Comparison of ENCODE assay signal across 10 cellular contexts in genomic region chr15:44102675-44103254, GRCh38.
DNase-seq lines count a peak whose midpoint lies in the region; ATAC-seq and TF ChIP-seq lines count a peak whose summit lies in the region.
"Had no signal": no experiment of that assay in that cellular context is flagged by ENCODE, and none has a peak within 500 bp of the region (broad histone marks: within the 10 kb centered on the region; RNA-seq: fewer than 3 reads in every experiment).

No MANE protein-coding gene starts in this region.

- no peak for TF ChIP-seq CTCF in right atrium auricular region (IDR thresholded peaks at IDR 0.05)
- no peak for TF ChIP-seq CTCF in MCF 10A (IDR thresholded peaks at IDR 0.05; ENCODE audit: unreplicated experiment)

- no peak for DNase-seq in Right ventricle myocardium superior
- no peak for DNase-seq in right atrium auricular region (ENCODE audit: low spot score)
- DNase-seq in MCF 10A (ENCODE audit: unreplicated experiment), result peak; percentile 77
- DNase-seq in kidney glomerular epithelial cell (lab: John Stamatoyannopoulos, UW), result peak; percentile 100
- no peak for DNase-seq in NCI-H2107 (lab: John Stamatoyannopoulos, UW)
- no peak for DNase-seq in NCI-H128 (lab: John Stamatoyannopoulos, UW; ENCODE audit: unreplicated experiment)
- no peak for DNase-seq in stimulated activated CD4-positive, alpha-beta T cell treated with anti-CD3 and anti-CD28 coated beads, Interleukin-1b, Interleukin-23, amount 100 ng/mL, for 48 hours
- no peak for DNase-seq in NCI-H2107 treated with DMSO at 0.1 percent for 48 hours (lab: John Stamatoyannopoulos, UW; ENCODE audit: unreplicated experiment)
- DNase-seq: CD4-positive, CD25-positive, alpha-beta regulatory T cell; erythroblast had no signal

- peaks cover 27% of the 10 kb centered on the region for H3K4me1 Mint-ChIP-seq in MCF 10A (ENCODE audit: insufficient read depth, unreplicated experiment)
- H3K4me1 Mint-ChIP-seq: CD4-positive, CD25-positive, alpha-beta regulatory T cell had no signal

- H3K4me1 ChIP-seq in right atrium auricular region, result peaks cover 0 to 14% of the 10 kb centered on the region in 2 donors

- H3K27me3 ChIP-seq in right atrium auricular region, result no peaks in the 10 kb centered on the region

- BruUV-seq in MCF 10A (replicated peaks; lab: Mats Ljungman, UMichigan), result no TSS peak

- H3K9me3 ChIP-seq in right atrium auricular region, result no peaks in the 10 kb centered on the region

- intact Hi-C loops in Right ventricle myocardium superior (cut with DNase I) (loop anchor here (10.0 kb wide), 1 partner anchor 92 kb away; the partner anchor contains the start of gene FRMD5), MCF 10A (cut with micrococcal nuclease) (loop anchor here (1.0 kb wide), 1 partner anchor 28 kb away; no protein-coding TSS in a partner anchor)

- H3K9me3 Mint-ChIP-seq in MCF 10A (ENCODE audit: unreplicated experiment), result no peaks in the 10 kb centered on the region

- H3K27me3 Mint-ChIP-seq in MCF 10A (ENCODE audit: insufficient read depth, unreplicated experiment), result no peaks in the 10 kb centered on the region

- peak overlapping the region; percentile 43 for H3K27ac Mint-ChIP-seq in MCF 10A (ENCODE audit: low read depth, unreplicated experiment)
- H3K27ac Mint-ChIP-seq: CD4-positive, CD25-positive, alpha-beta regulatory T cell had no signal

- ATAC-seq in Right ventricle myocardium superior (ENCODE audit: poor library complexity), result peak; percentile 90

- H3K4me3 Mint-ChIP-seq in MCF 10A (ENCODE audit: unreplicated experiment), result no peak overlapping the region
- H3K4me3 Mint-ChIP-seq: CD4-positive, CD25-positive, alpha-beta regulatory T cell had no signal

- H3K4me3 ChIP-seq in right atrium auricular region, result no peak overlapping the region

- H3K27ac ChIP-seq in right atrium auricular region, result peak overlapping the region in 1 of 2 donors; percentile 33

- CTCF ChIA-PET in MCF 10A (lab: Yijun Ruan, JAX), result interaction anchor here (0.7 to 1.6 kb wide), 5 partner anchors 9 to 278 kb away, joined by 3 to 9 read pairs (median 4); partner anchors contain the start of gene MFAP1

- no peaks in the 10 kb centered on the region for H3K36me3 Mint-ChIP-seq in MCF 10A (ENCODE audit: insufficient read depth, unreplicated experiment)
- H3K36me3 Mint-ChIP-seq: CD4-positive, CD25-positive, alpha-beta regulatory T cell had no signal

- H3K36me3 ChIP-seq in right atrium auricular region, result no peaks in the 10 kb centered on the region

- POLR2A ChIA-PET in MCF 10A (lab: Yijun Ruan, JAX), result interaction anchor here (0.6 to 3.9 kb wide), 15 partner anchors 9 to 1932 kb away, joined by 3 to 17 read pairs (median 3); partner anchors contain the start of genes CTDSPL2 and GOLM2

Comparison
In these comparisons a context has a peak if more than half of its experiments do, and no peak if none do; other contexts are left out.
1. DNase-seq: peak in MCF 10A (single experiment) and kidney glomerular epithelial cell (single experiment); none in Right ventricle myocardium superior (single experiment), right atrium auricular region (single experiment), NCI-H2107 (single experiment), NCI-H128 (single experiment), stimulated activated CD4-positive, alpha-beta T cell treated with anti-CD3 and anti-CD28 coated beads, Interleukin-1b, Interleukin-23, amount 100 ng/mL, for 48 hours (single experiment) and NCI-H2107 treated with DMSO at 0.1 percent for 48 hours (single experiment).